23 cellular contexts compared by ENCODE assay signal in genomic region chr1:196873385-196873784, GRCh38. TPM values are rescaled to one million over a fixed set of nuclear protein-coding genes. Genes with fewer than 3 reads are reported as not detected.
DNase-seq lines count a peak whose midpoint lies in the region; ATAC-seq and TF ChIP-seq lines count a peak whose summit lies in the region.
"Had no signal": no experiment of that assay in that cellular context is flagged by ENCODE, and none has a peak within 500 bp of the region (broad histone marks: within the 10 kb centered on the region; RNA-seq: fewer than 3 reads in every experiment).

No MANE protein-coding gene starts in this region.

- ATAC-seq in upper lobe of right lung, result peak; percentile 65
- no peak for ATAC-seq in HG03280 (IDR thresholded peaks at IDR 0.05; ENCODE audit: unreplicated experiment)
- ATAC-seq: PC-3 had no signal

- no peak for TF ChIP-seq CTCF in upper lobe of right lung (IDR thresholded peaks at IDR 0.05)

- no peaks in the 10 kb centered on the region for H3K9me3 ChIP-seq in upper lobe of right lung
- H3K9me3 ChIP-seq: Caco-2, MG63, SJCRH30 had no signal

- H3K4me1 ChIP-seq in upper lobe of right lung, result no peaks in the 10 kb centered on the region
- H3K4me1 ChIP-seq: Caco-2, SJCRH30 had no signal

- no peak overlapping the region for H3K4me3 ChIP-seq in upper lobe of right lung
- H3K4me3 ChIP-seq: MG63, SJCRH30 had no signal

- DNase-seq in NCI-H1417 (lab: John Stamatoyannopoulos, UW) (peak in 2 of 3 experiments; percentile 23 to 95), NCI-H1417 treated with DMSO at 0.1 percent for 48 hours (lab: John Stamatoyannopoulos, UW) (no peak), NCI-H2029 treated with DMSO at 0.1 percent for 48 hours (lab: John Stamatoyannopoulos, UW) (peak; percentile 11), NCI-H510A treated with DMSO at 0.1 percent for 48 hours (lab: John Stamatoyannopoulos, UW) (peak; percentile 74), upper lobe of right lung (no peak), AML-193 (lab: John Stamatoyannopoulos, UW) (no peak)
- no peak for DNase-seq in stimulated activated CD4-positive, alpha-beta T cell treated with anti-CD3 and anti-CD28 coated beads, Interleukin-15, amount 100 ng/mL, for 24 hours
- DNase-seq: Caco-2, H7, Kasumi-1, MG63, NCI-H1048, NCI-H146, NCI-H2171 treated with DMSO at 0.1 percent for 48 hours, NCI-H82, PC-3, SJCRH30 had no signal

- intact Hi-C loops in upper lobe of right lung (cut with DNase I), result no loop called here

- no peaks in the 10 kb centered on the region for H3K27me3 ChIP-seq in upper lobe of right lung
- H3K27me3 ChIP-seq: MG63, SJCRH30 had no signal

- H3K36me3 ChIP-seq in upper lobe of right lung, result no peaks in the 10 kb centered on the region
- H3K36me3 ChIP-seq: MG63, SJCRH30 had no signal

- H3K27ac ChIP-seq in upper lobe of right lung, result no peak overlapping the region
- H3K27ac ChIP-seq: 22Rv1, RWPE1, SJCRH30 had no signal

RNA-seq across cellular contexts. Expression of gene CFHR4, which starts 14.5 kb away (rescaled TPM):
- not detected for total RNA-seq in upper lobe of right lung
- total RNA-seq: B cell, Caco-2, G401, H7, NCI-H460, PC-3, SJCRH30 had no signal

RNA-seq across cellular contexts. Expression of gene CFHR1, which starts 53.9 kb away (rescaled TPM):
- not detected for total RNA-seq in upper lobe of right lung
- total RNA-seq: B cell, Caco-2, G401, H7, PC-3 had no signal

Comparison
In these comparisons a context has a peak if more than half of its experiments do, and no peak if none do; other contexts are left out.
1. DNase-seq: peak in NCI-H1417 (2 of 3), NCI-H2029 treated with DMSO at 0.1 percent for 48 hours (single experiment) and NCI-H510A treated with DMSO at 0.1 percent for 48 hours (single experiment); none in NCI-H1417 treated with DMSO at 0.1 percent for 48 hours (single experiment), upper lobe of right lung (single experiment), stimulated activated CD4-positive, alpha-beta T cell treated with anti-CD3 and anti-CD28 coated beads, Interleukin-15, amount 100 ng/mL, for 24 hours (single experiment) and AML-193 (0 of 2).